ENCODE assay signal across 15 cellular contexts in the genomic region with DNA sequence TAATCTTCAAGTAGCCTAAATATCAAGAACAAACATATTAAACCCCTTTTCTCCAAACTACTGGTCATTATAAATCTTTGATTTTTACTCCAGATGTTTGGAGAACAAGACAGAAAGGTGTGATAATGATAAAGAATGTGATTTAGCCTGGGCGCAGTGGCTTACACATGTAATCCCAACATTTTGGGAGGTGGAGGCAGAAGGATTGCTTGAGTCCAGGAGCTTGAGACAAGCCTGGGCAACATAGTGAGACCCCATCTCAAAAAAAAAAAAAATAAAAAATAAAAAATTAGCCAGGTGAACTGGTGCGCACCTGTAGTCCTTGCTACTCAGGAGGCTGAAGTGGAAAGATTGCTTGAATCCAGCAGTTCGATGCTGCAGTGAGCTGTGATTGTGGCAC.
"Had no signal": no experiment of that assay in that cellular context is flagged by ENCODE, and none has a peak within 500 bp of the region (broad histone marks: within the 10 kb centered on the region; RNA-seq: fewer than 3 reads in every experiment).

No MANE protein-coding gene starts in this region.

- H3K9me3 Mint-ChIP-seq: central memory CD8-positive, alpha-beta T cell; natural killer cell treated with Interleukin-12 subunit alpha and Interleukin-12 subunit beta and Interleukin-15 and Interleukin-18, amount 100 ng/mL, for 72 hours; stimulated activated effector memory CD8-positive, alpha-beta T cell treated with anti-CD3 and anti-CD28 coated beads, Interleukin-12 subunit alpha, Interleukin-12 subunit beta, amount 100 ng/mL, for 72 hours had no signal

- H3K27me3 Mint-ChIP-seq: central memory CD8-positive, alpha-beta T cell; natural killer cell treated with Interleukin-12 subunit alpha and Interleukin-12 subunit beta and Interleukin-15 and Interleukin-18, amount 100 ng/mL, for 72 hours had no signal

- H3K27ac ChIP-seq: ascending aorta, foreskin keratinocyte, neutrophil, sigmoid colon, testis had no signal

- H3K4me1 ChIP-seq: ascending aorta, sigmoid colon, testis had no signal

- DNase-seq: activated naive CD4-positive, alpha-beta T cell treated with Interleukin-2 at 50 U/mL for 16 hours; colonic mucosa; hippocampal formation; kidney; sigmoid colon; stimulated activated CD4-positive, alpha-beta T cell treated with anti-CD3 and anti-CD28 coated beads, Interleukin-4, amount 100 ng/mL, for 24 hours; testis had no signal

- H3K9me3 ChIP-seq: ascending aorta, colonic mucosa, neutrophil, sigmoid colon, testis had no signal

- ATAC-seq: foreskin keratinocyte, left lobe of liver had no signal

- H3K27me3 ChIP-seq: ascending aorta, colonic mucosa, foreskin keratinocyte, neutrophil, sigmoid colon, testis had no signal

- H3K4me3 ChIP-seq: ascending aorta, colonic mucosa, lung, sigmoid colon, testis had no signal

- H3K36me3 Mint-ChIP-seq: natural killer cell treated with Interleukin-12 subunit alpha and Interleukin-12 subunit beta and Interleukin-15 and Interleukin-18, amount 100 ng/mL, for 72 hours; stimulated activated effector memory CD8-positive, alpha-beta T cell treated with anti-CD3 and anti-CD28 coated beads, Interleukin-12 subunit alpha, Interleukin-12 subunit beta, amount 100 ng/mL, for 72 hours had no signal

- H3K36me3 ChIP-seq: ascending aorta, colonic mucosa, neutrophil, sigmoid colon had no signal
